Comparison of ENCODE assay signal across 17 cellular contexts in genomic region chr9:105969672-105970071, GRCh38.
DNase-seq lines count a peak whose midpoint lies in the region; ATAC-seq, FAIRE-seq and TF ChIP-seq lines count a peak whose summit lies in the region.
"Had no signal": no experiment of that assay in that cellular context is flagged by ENCODE, and none has a peak within 500 bp of the region (broad histone marks: within the 10 kb centered on the region; RNA-seq: fewer than 3 reads in every experiment).

No MANE protein-coding gene starts in this region.

- H3K36me3 ChIP-seq in trophoblast cell (ENCODE audit: control insufficient read depth in 1 of 2, insufficient read depth in 2 of 2, low read length in 2 of 2) = no peaks in the 10 kb centered on the region

- H3K9me3 Mint-ChIP-seq in activated naive CD4-positive, alpha-beta T cell treated with anti-CD3 and anti-CD28 coated beads for 36 hours = no peaks in the 10 kb centered on the region
- H3K9me3 Mint-ChIP-seq: H9 had no signal

- H3K27me3 Mint-ChIP-seq in activated naive CD4-positive, alpha-beta T cell treated with anti-CD3 and anti-CD28 coated beads for 36 hours (ENCODE audit: low read depth) = no peaks in the 10 kb centered on the region
- H3K27me3 Mint-ChIP-seq: CD8-positive, alpha-beta memory T cell had no signal

- no peak overlapping the region for H2BK12ac ChIP-seq in trophoblast cell (ENCODE audit: low read length)

- no peak overlapping the region for H4K8ac ChIP-seq in trophoblast cell (ENCODE audit: low read depth, low read length)

- no peak for FAIRE-seq in GM12891 (lab: Jason Lieb, UNC)

- H3K9ac ChIP-seq in trophoblast cell (ENCODE audit: low read length) = no peak overlapping the region

- no peak overlapping the region for H2AFZ ChIP-seq in trophoblast cell (ENCODE audit: insufficient read depth, low read length, poor library complexity)

- H3K9me3 ChIP-seq in trophoblast cell (ENCODE audit: insufficient read depth, low read depth, low read length) = no peaks in the 10 kb centered on the region

- H3K18ac ChIP-seq in trophoblast cell (ENCODE audit: low read length) = no peak overlapping the region

- intact Hi-C loops in activated naive CD4-positive, alpha-beta T cell treated with anti-CD3 and anti-CD28 coated beads for 36 hours (cut with micrococcal nuclease) = no loop called here

- DNase-seq in SK-MEL-5 (ENCODE audit: low read depth, low spot score) (peak; percentile 40), foreskin melanocyte (peak; percentile 66), trophoblast cell (peak; percentile 27 to 72), AG08396 (ENCODE audit: low spot score) (no peak), GM12891 (ENCODE audit: insufficient read length, low spot score) (no peak)
- DNase-seq in activated naive CD4-positive, alpha-beta T cell treated with anti-CD3 and anti-CD28 coated beads for 36 hours = no peak
- DNase-seq: CD8-positive, alpha-beta memory T cell; EL; H9; NCI-H1048; NCI-H146; NCI-H345; NCI-H69; PC-3 had no signal

- H4K12ac ChIP-seq in trophoblast cell (ENCODE audit: low read depth, low read length) = no peak overlapping the region

- no peak for TF ChIP-seq POLR2A in GM12891 (IDR thresholded peaks at IDR 0.05; ENCODE audit: low read depth, low read length)

- CTCF ChIA-PET in activated naive CD4-positive, alpha-beta T cell treated with anti-CD3 and anti-CD28 coated beads for 36 hours (lab: Charles Lee) = no interaction called here

- H3K14ac ChIP-seq in trophoblast cell (ENCODE audit: low read length) = no peak overlapping the region

- WGBS in trophoblast cell (ENCODE audit: extremely low coverage, insufficient coverage, insufficient read length) = no CpG with 5 or more reads among the region's 1 CpG

- H4K91ac ChIP-seq in trophoblast cell (ENCODE audit: low read depth, low read length) = no peak overlapping the region

- no peak overlapping the region for H2BK5ac ChIP-seq in trophoblast cell (ENCODE audit: low read depth, low read length, poor library complexity)

- H3K4me1 ChIP-seq in trophoblast cell (ENCODE audit: control insufficient read depth in 1 of 2, insufficient read depth in 2 of 2, low read length in 2 of 2) = no peaks in the 10 kb centered on the region

- no peak overlapping the region for H3K4ac ChIP-seq in trophoblast cell (ENCODE audit: low read depth, low read length)

- peak; percentile 54 for ATAC-seq in HG03039 (IDR thresholded peaks at IDR 0.05; ENCODE audit: unreplicated experiment)
- no peak for ATAC-seq in HG02938 (IDR thresholded peaks at IDR 0.05; ENCODE audit: unreplicated experiment)
- ATAC-seq: PC-3, Right ventricle myocardium inferior had no signal

- H3K79me1 ChIP-seq in trophoblast cell (ENCODE audit: low read length) = no peaks in the 10 kb centered on the region

- no peak overlapping the region for H3K4me3 ChIP-seq in trophoblast cell (ENCODE audit: low read depth, low read length)

- no peaks in the 10 kb centered on the region for H3K27me3 ChIP-seq in trophoblast cell (ENCODE audit: insufficient read depth, low read length)

- in situ Hi-C loops in SK-MEL-5 (cut with HindIII; ENCODE audit: low pct_unique_long_range_greater_than_20kb, low sequenced_read_pairs) = no loop called here

- no peaks in the 10 kb centered on the region for H3K4me1 Mint-ChIP-seq in activated naive CD4-positive, alpha-beta T cell treated with anti-CD3 and anti-CD28 coated beads for 36 hours (ENCODE audit: low read depth)
- H3K4me1 Mint-ChIP-seq: CD8-positive, alpha-beta memory T cell had no signal

- H3K27ac Mint-ChIP-seq in activated naive CD4-positive, alpha-beta T cell treated with anti-CD3 and anti-CD28 coated beads for 36 hours = no peak overlapping the region
- H3K27ac Mint-ChIP-seq: CD8-positive, alpha-beta memory T cell; H9 had no signal

- H3K79me2 ChIP-seq in trophoblast cell (ENCODE audit: control insufficient read depth, insufficient read depth, low read length, poor library complexity) = no peaks in the 10 kb centered on the region

- no peak overlapping the region for H3K27ac ChIP-seq in trophoblast cell (ENCODE audit: low read depth, low read length)

- H3K4me2 ChIP-seq in trophoblast cell (ENCODE audit: low read length) = no peak overlapping the region

- no peak overlapping the region for H2AK5ac ChIP-seq in trophoblast cell (ENCODE audit: low read length)

- no peak overlapping the region for H3K23ac ChIP-seq in trophoblast cell (ENCODE audit: low read length)

- no peak overlapping the region for H2BK120ac ChIP-seq in trophoblast cell (ENCODE audit: insufficient read depth, low read length, poor library complexity)

- no peaks in the 10 kb centered on the region for H3K36me3 Mint-ChIP-seq in activated naive CD4-positive, alpha-beta T cell treated with anti-CD3 and anti-CD28 coated beads for 36 hours (ENCODE audit: low read depth)
- H3K36me3 Mint-ChIP-seq: CD8-positive, alpha-beta memory T cell had no signal

- H3K4me3 Mint-ChIP-seq in activated naive CD4-positive, alpha-beta T cell treated with anti-CD3 and anti-CD28 coated beads for 36 hours = no peak overlapping the region
- H3K4me3 Mint-ChIP-seq: CD8-positive, alpha-beta memory T cell; H9 had no signal

TF ChIP-seq in GM12891, 5 proteins besides CTCF, POLR2A, EP300 and RAD21:
- TF ChIP-seq POU2F2 (IDR thresholded peaks at IDR 0.05; ENCODE audit: low read depth, low read length) = no peak
- TF ChIP-seq SPI1 (IDR thresholded peaks at IDR 0.05; ENCODE audit: low read depth, low read length) = no peak
- TF ChIP-seq TAF1 (IDR thresholded peaks at IDR 0.05; ENCODE audit: low read depth, low read length) = no peak
- TF ChIP-seq PAX5 (IDR thresholded peaks at IDR 0.05; ENCODE audit: insufficient read depth, low read length, severe bottlenecking) = no peak
- TF ChIP-seq POLR2AphosphoS5 (IDR thresholded peaks at IDR 0.05; ENCODE audit: low read depth, low read length) = no peak

Comparison
In these comparisons a context has a peak if more than half of its experiments do, and no peak if none do; other contexts are left out.
1. DNase-seq: peak in SK-MEL-5 (single experiment), foreskin melanocyte (single experiment) and trophoblast cell (2 of 2); none in activated naive CD4-positive, alpha-beta T cell treated with anti-CD3 and anti-CD28 coated beads for 36 hours (single experiment), AG08396 (single experiment) and GM12891 (single experiment).